In genomic region chr12:32589165-32589891, GRCh38 we compare ENCODE assay signal across 11 cellular contexts.
DNase-seq lines count a peak whose midpoint lies in the region; ATAC-seq and TF ChIP-seq lines count a peak whose summit lies in the region.
"Had no signal": no experiment of that assay in that cellular context is flagged by ENCODE, and none has a peak within 500 bp of the region (broad histone marks: within the 10 kb centered on the region; RNA-seq: fewer than 3 reads in every experiment).

No MANE protein-coding gene starts in this region.

- TF ChIP-seq CTCF in CD14-positive monocyte (IDR thresholded peaks at IDR 0.05) (no peak), lower leg skin (IDR thresholded peaks at IDR 0.05) (no peak)

- TF ChIP-seq POLR2A in lower leg skin (IDR thresholded peaks at IDR 0.05) = no peak

- peak overlapping the region; percentile 88 to 98 (median 94) for H3K27ac Mint-ChIP-seq in CD14-positive monocyte

- H3K36me3 Mint-ChIP-seq in CD14-positive monocyte = peaks cover 37 to 56% of the 10 kb centered on the region in 2 donors
- H3K36me3 Mint-ChIP-seq: CD4-positive, alpha-beta memory T cell had no signal

- peak overlapping the region; percentile 25 to 79 for H3K4me3 Mint-ChIP-seq in CD14-positive monocyte
- H3K4me3 Mint-ChIP-seq: CD4-positive, alpha-beta memory T cell; nephron had no signal

- peaks cover 60% of the 10 kb centered on the region for H3K4me1 Mint-ChIP-seq in CD14-positive monocyte

- H3K27me3 Mint-ChIP-seq in CD14-positive monocyte (ENCODE audit: low read depth in 3 of 3) = peaks cover 0 to 7% (median 0%) of the 10 kb centered on the region in 3 donors
- H3K27me3 Mint-ChIP-seq: CD4-positive, alpha-beta memory T cell had no signal

- DNase-seq in CD14-positive monocyte (ENCODE audit: low spot score) (no peak), MV-4-11 (lab: John Stamatoyannopoulos, UW) (peak; percentile 89), lower leg skin (ENCODE audit: low spot score in 2 of 2) (no peak), NCI-H510A treated with DMSO at 0.1 percent for 48 hours (lab: John Stamatoyannopoulos, UW) (no peak), AG08395 (ENCODE audit: low spot score) (no peak)
- DNase-seq in stimulated activated CD4-positive, alpha-beta T cell treated with anti-CD3 and anti-CD28 coated beads, Interleukin-4, amount 100 ng/mL, for 1 hour = no peak
- DNase-seq: CD4-positive, alpha-beta memory T cell; PC-9 had no signal

- peaks cover 0 to 5% (median 0%) of the 10 kb centered on the region in 7 donors for H3K9me3 Mint-ChIP-seq in CD14-positive monocyte
- H3K9me3 Mint-ChIP-seq: nephron had no signal

- ATAC-seq in GM19452 (IDR thresholded peaks at IDR 0.05; ENCODE audit: unreplicated experiment) (peak; percentile 50), esophagus mucosa (peak; percentile 32)

- H3K4me3 ChIP-seq in lower leg skin (ENCODE audit: low read depth, poor library complexity, severe bottlenecking) = no peak overlapping the region
- H3K4me3 ChIP-seq: PC-9 had no signal

- intact Hi-C loops in CD14-positive monocyte (cut with micrococcal nuclease) = loop anchor here in 1 of 2 donors (10.0 kb wide), 1 partner anchor 55 kb away; no protein-coding TSS in a partner anchor
- intact Hi-C loops in lower leg skin (cut with DNase I; ENCODE audit: low total_unique reads) = no loop called here

- 64 to 67% methylated on average over 4 of the region's 4 CpGs for WGBS in lower leg skin, 2 donors
